1 cellular context compared by ENCODE assay signal in genomic region chr17:78974635-78975591, GRCh38.
TF ChIP-seq lines count a peak whose summit lies in the region.

No MANE protein-coding gene starts in this region.

TF ChIP-seq in K562, 482 proteins besides CTCF, POLR2A, EP300 and RAD21 (continued from another document):
- TF ChIP-seq MXD1 (CRISPR knock-in tag; IDR thresholded peaks at IDR 0.05; ENCODE audit: borderline replicate concordance, poor library complexity, severe bottlenecking) (no peak), ZNF41 (CRISPR knock-in tag; conservative IDR thresholded peaks at IDR 0.05) (no peak), RNF2 (IDR thresholded peaks at IDR 0.05) (peak; percentile 78), ZBTB26 (CRISPR knock-in tag; IDR thresholded peaks at IDR 0.05) (no peak), ZBTB33 (CRISPR knock-in tag; IDR thresholded peaks at IDR 0.05) (no peak), BHLHE40 (IDR thresholded peaks at IDR 0.05; ENCODE audit: low read length) (no peak), GABPB1 (CRISPR knock-in tag; IDR thresholded peaks at IDR 0.05) (peak; percentile 51; the same call in 1 of the 2 replicates), ZNF778 (CRISPR knock-in tag; IDR thresholded peaks at IDR 0.05) (no peak), PTRF (tag; IDR thresholded peaks at IDR 0.05) (no peak), GTF3C2 (IDR thresholded peaks at IDR 0.05; ENCODE audit: borderline replicate concordance, extremely low read depth, insufficient read length) (no peak), NCOA2 (IDR thresholded peaks at IDR 0.05; ENCODE audit: partially characterized antibody in 2 of 2) (peak in 1 of 2 experiments; percentile 99), HDAC2 (IDR thresholded peaks at IDR 0.05) (no peak), ZNF609 (CRISPR knock-in tag; IDR thresholded peaks at IDR 0.05; ENCODE audit: borderline replicate concordance) (no peak), CHD2 (IDR thresholded peaks at IDR 0.05; ENCODE audit: low read depth, low read length) (no peak), ILK (tag; IDR thresholded peaks at IDR 0.05; ENCODE audit: borderline replicate concordance, low read depth) (no peak), TOE1 (IDR thresholded peaks at IDR 0.05; ENCODE audit: borderline replicate concordance) (peak; percentile 80), TOE1 (CRISPR knock-in tag; IDR thresholded peaks at IDR 0.05; ENCODE audit: borderline replicate concordance, low read depth) (no peak), ATF4 (CRISPR knock-in tag; IDR thresholded peaks at IDR 0.05) (no peak)
